ENCODE assay signal across 16 cellular contexts in the genomic region with DNA sequence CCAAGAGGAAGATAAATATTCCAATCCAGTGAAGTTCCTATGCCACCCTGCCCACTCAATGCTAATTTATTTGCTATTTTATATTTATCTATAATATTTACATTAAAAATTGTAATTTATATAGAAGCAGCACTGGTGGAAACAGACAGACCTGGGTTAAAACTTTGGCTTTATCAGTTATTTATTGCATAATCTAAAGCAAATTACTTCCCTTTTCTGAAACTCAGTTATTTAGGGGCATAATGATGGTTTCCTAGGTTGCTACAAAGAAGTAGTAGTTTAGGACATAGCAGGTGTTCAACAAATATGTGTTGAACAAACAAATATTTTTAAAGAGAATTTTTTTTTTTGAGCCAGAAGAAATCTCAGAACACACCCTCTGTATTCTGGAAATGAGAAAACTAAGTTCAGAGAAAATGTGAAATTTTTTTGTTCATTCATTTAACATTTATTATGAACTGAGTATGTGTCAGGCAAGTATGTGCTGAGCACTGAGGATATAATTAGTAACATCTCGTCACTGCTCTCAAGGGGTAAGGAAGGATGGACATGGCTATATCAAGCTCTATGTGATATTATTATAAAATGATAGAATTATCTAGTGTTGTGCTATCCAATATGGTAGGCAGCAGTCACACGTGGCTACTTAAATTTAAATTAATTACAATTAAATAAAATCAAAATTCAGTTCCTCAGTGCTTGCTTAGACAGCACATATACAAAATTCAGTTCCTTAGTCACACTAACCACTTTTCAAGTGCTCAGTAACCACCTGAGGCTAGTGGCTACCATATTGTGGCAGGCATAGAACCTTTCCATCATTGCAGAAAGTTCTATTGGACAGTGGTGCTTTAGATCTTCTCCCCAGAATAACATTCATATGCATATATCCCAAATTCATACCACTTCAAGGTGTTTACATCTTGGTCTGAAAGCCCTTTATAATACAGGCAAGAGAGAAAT. TPM values are rescaled to one million over a fixed set of nuclear protein-coding genes. Genes with fewer than 3 reads are reported as not detected.
DNase-seq lines count a peak whose midpoint lies in the region; ATAC-seq and TF ChIP-seq lines count a peak whose summit lies in the region.
"Had no signal": no experiment of that assay in that cellular context is flagged by ENCODE, and none has a peak within 500 bp of the region (broad histone marks: within the 10 kb centered on the region; RNA-seq: fewer than 3 reads in every experiment).

No MANE protein-coding gene starts in this region.

- no peaks in the 10 kb centered on the region for H3K36me3 Mint-ChIP-seq in WTC11
- H3K36me3 Mint-ChIP-seq: activated naive CD8-positive, alpha-beta T cell had no signal

- H3K4me1 Mint-ChIP-seq in WTC11 = peaks cover 18% of the 10 kb centered on the region

- intact Hi-C loops in left ventricle myocardium superior (cut with micrococcal nuclease) = no loop called here

- H3K27ac ChIP-seq in RWPE2 (ENCODE audit: poor library complexity, severe bottlenecking) = peak overlapping the region; percentile 72
- H3K27ac ChIP-seq: hepatocyte, neutrophil had no signal

- ATAC-seq in GM18868 (IDR thresholded peaks at IDR 0.05; ENCODE audit: unreplicated experiment) = peak; percentile 12
- ATAC-seq in HG03354 (IDR thresholded peaks at IDR 0.05; ENCODE audit: poor library complexity, severe bottlenecking, unreplicated experiment) = peak; percentile 4
- peak; percentile 10; the same call in 1 of the 3 replicates for ATAC-seq in RWPE2 (ENCODE audit: low read depth)
- peak; percentile 70 for ATAC-seq in left ventricle myocardium superior
- ATAC-seq in WTC11 = no peak
- no peak for ATAC-seq in left lobe of liver
- ATAC-seq in HG02981 (IDR thresholded peaks at IDR 0.05; ENCODE audit: unreplicated experiment) = no peak

- H3K27me3 ChIP-seq in RWPE2 (ENCODE audit: insufficient read depth, poor library complexity, severe bottlenecking) = no peaks in the 10 kb centered on the region
- H3K27me3 ChIP-seq: hepatocyte, left lung had no signal

- no peaks in the 10 kb centered on the region for H3K9me3 ChIP-seq in RWPE2 (ENCODE audit: severe bottlenecking)
- H3K9me3 ChIP-seq: left lung, neutrophil had no signal

- no peak for DNase-seq in RWPE2 (ENCODE audit: low spot score)
- DNase-seq in left ventricle myocardium superior = no peak
- no peak for DNase-seq in WTC11 (ENCODE audit: low spot score)
- DNase-seq in left lobe of liver (ENCODE audit: low spot score) = no peak
- no peak for DNase-seq in NCI-H1105 treated with DMSO at 0.1 percent for 48 hours (lab: John Stamatoyannopoulos, UW)
- DNase-seq: C1 segment of cervical spinal cord, left lung, NCI-H1092, NCI-H446 treated with DMSO at 0.1 percent for 48 hours, substantia nigra had no signal

- H3K4me1 ChIP-seq in RWPE2 (ENCODE audit: insufficient read depth, poor library complexity, severe bottlenecking) = peaks cover 13% of the 10 kb centered on the region

- no peak overlapping the region for H3K27ac Mint-ChIP-seq in WTC11
- H3K27ac Mint-ChIP-seq: activated naive CD8-positive, alpha-beta T cell had no signal

- CTCF ChIA-PET in WTC11 (lab: Charles Lee) = no interaction called here

- H3K9me3 Mint-ChIP-seq in WTC11 = no peaks in the 10 kb centered on the region

- H3K4me3 Mint-ChIP-seq in WTC11 = no peak overlapping the region
- H3K4me3 Mint-ChIP-seq: activated naive CD8-positive, alpha-beta T cell had no signal

- POLR2A ChIA-PET in WTC11 (lab: Charles Lee) = no interaction called here

- peaks cover 5% of the 10 kb centered on the region for H3K27me3 Mint-ChIP-seq in WTC11 (ENCODE audit: low read depth)
- H3K27me3 Mint-ChIP-seq: activated naive CD8-positive, alpha-beta T cell had no signal

- H3K36me3 ChIP-seq in RWPE2 (ENCODE audit: low read depth) = no peaks in the 10 kb centered on the region
- H3K36me3 ChIP-seq: left lung, neutrophil had no signal

- no peak overlapping the region for H3K4me3 ChIP-seq in RWPE2 (ENCODE audit: severe bottlenecking)
- H3K4me3 ChIP-seq: hepatocyte, left lung had no signal

- TF ChIP-seq CTCF in RWPE2 (IDR thresholded peaks at IDR 0.05; ENCODE audit: poor library complexity, severe bottlenecking) (no peak), WTC11 (IDR thresholded peaks at IDR 0.05) (no peak)

TF ChIP-seq in WTC11, 78 proteins besides CTCF, POLR2A, EP300 and RAD21:
- TF ChIP-seq, protein P1, sequence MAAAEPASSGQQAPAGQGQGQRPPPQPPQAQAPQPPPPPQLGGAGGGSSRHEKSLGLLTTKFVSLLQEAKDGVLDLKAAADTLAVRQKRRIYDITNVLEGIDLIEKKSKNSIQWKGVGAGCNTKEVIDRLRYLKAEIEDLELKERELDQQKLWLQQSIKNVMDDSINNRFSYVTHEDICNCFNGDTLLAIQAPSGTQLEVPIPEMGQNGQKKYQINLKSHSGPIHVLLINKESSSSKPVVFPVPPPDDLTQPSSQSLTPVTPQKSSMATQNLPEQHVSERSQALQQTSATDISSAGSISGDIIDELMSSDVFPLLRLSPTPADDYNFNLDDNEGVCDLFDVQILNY (CRISPR knock-in tag; IDR thresholded peaks at IDR 0.05) = no peak
- TF ChIP-seq EMX1 (CRISPR knock-in tag; IDR thresholded peaks at IDR 0.05) = no peak
- TF ChIP-seq MXD4 (CRISPR knock-in tag; IDR thresholded peaks at IDR 0.05; ENCODE audit: borderline replicate concordance) = no peak
- no peak for TF ChIP-seq NFATC4 (CRISPR knock-in tag; IDR thresholded peaks at IDR 0.05)
- TF ChIP-seq CREB1 (CRISPR knock-in tag; IDR thresholded peaks at IDR 0.05) = no peak
- no peak for TF ChIP-seq CBFB (CRISPR knock-in tag; IDR thresholded peaks at IDR 0.05; ENCODE audit: low read depth)
- TF ChIP-seq PREB (CRISPR knock-in tag; IDR thresholded peaks at IDR 0.05; ENCODE audit: borderline replicate concordance) = no peak
- TF ChIP-seq TP53 (CRISPR knock-in tag; IDR thresholded peaks at IDR 0.05) = no peak
- TF ChIP-seq FOXP4 (CRISPR knock-in tag; IDR thresholded peaks at IDR 0.05) = no peak
- no peak for TF ChIP-seq FOXJ3 (CRISPR knock-in tag; IDR thresholded peaks at IDR 0.05; ENCODE audit: borderline replicate concordance)
TF ChIP-seq in WTC11: peak in this region for 0.

RNA-seq across cellular contexts. Expression of gene UBE2Q2, which starts 7.0 kb away (rescaled TPM):
- total RNA-seq in left ventricle myocardium superior (21.2 TPM), WTC11 (2021) (26.1 to 28.2 TPM (median 27.0 TPM) in 3 replicates), left lobe of liver (2.2 TPM)

Comparison
In these comparisons a context has a peak if more than half of its experiments do, and no peak if none do; other contexts are left out.
1. ATAC-seq: peak in GM18868 (single experiment), HG03354 (single experiment), RWPE2 (single experiment) and left ventricle myocardium superior (single experiment); none in WTC11 (single experiment), left lobe of liver (single experiment) and HG02981 (single experiment).